Comparison of ENCODE assay signal across 1 cellular context in the genomic region with DNA sequence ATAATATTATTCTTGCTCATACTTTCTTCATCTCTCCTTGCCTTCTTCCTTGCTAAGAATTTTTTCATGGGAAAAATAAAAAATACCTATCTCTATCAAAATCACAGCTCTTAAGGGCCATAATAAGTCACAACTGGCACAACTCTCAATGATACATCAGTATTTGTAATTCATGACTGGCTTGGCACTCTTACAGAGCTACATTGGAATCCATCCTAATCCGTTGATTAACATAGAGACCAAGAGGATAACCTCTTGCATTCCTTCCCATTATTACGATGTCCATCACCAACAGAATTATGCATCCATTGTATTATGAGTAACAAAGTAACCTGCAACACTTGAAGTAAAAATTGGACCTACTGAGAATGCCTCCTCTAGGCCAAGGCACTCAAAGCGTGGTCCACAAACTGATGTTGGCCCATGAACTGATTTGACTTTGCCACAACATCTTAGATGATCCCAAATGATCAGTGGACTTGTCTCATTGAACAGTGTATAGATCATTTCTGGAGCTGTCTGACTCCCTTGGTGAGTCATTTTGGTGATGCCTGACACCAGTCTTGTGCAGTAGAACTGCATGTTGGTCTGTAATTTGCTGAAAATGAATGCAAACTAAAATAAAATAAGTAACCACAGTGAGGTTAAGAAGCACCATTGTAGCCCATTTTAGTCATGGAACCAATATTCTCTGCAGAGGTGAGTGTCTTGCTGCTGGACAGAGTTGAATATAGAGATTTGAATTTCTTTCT.
TF ChIP-seq lines count a peak whose summit lies in the region.

No MANE protein-coding gene starts in this region.

TF ChIP-seq in A549, 52 proteins besides CTCF, POLR2A, EP300 and RAD21:
- no peak for TF ChIP-seq ATOH8 (CRISPR knock-in tag; IDR thresholded peaks at IDR 0.05; ENCODE audit: low read depth)
- no peak for TF ChIP-seq JUN (IDR thresholded peaks at IDR 0.05)
- no peak for TF ChIP-seq ZC3H11A (IDR thresholded peaks at IDR 0.05)
- no peak for TF ChIP-seq ZSCAN20 (CRISPR knock-in tag; IDR thresholded peaks at IDR 0.05)
- no peak for TF ChIP-seq CHD4 (IDR thresholded peaks at IDR 0.05; ENCODE audit: borderline replicate concordance)
- TF ChIP-seq FOSL2 (IDR thresholded peaks at IDR 0.05) = no peak
- TF ChIP-seq FOSL2 (CRISPR knock-in tag; IDR thresholded peaks at IDR 0.05) = no peak
- no peak for TF ChIP-seq SMC3 (IDR thresholded peaks at IDR 0.05)
- TF ChIP-seq ZFP36 (IDR thresholded peaks at IDR 0.05; ENCODE audit: borderline replicate concordance, partially characterized antibody) = no peak
- no peak for TF ChIP-seq NFE2L2 (conservative IDR thresholded peaks at IDR 0.05; ENCODE audit: low read length)
- TF ChIP-seq MAX (IDR thresholded peaks at IDR 0.05) = no peak
- TF ChIP-seq, protein P1, sequence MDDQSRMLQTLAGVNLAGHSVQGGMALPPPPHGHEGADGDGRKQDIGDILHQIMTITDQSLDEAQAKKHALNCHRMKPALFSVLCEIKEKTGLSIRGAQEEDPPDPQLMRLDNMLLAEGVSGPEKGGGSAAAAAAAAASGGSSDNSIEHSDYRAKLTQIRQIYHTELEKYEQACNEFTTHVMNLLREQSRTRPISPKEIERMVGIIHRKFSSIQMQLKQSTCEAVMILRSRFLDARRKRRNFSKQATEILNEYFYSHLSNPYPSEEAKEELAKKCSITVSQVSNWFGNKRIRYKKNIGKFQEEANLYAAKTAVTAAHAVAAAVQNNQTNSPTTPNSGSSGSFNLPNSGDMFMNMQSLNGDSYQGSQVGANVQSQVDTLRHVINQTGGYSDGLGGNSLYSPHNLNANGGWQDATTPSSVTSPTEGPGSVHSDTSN (IDR thresholded peaks at IDR 0.05) = no peak
- no peak for TF ChIP-seq EHF (CRISPR knock-in tag; IDR thresholded peaks at IDR 0.05)
- TF ChIP-seq PHF8 (IDR thresholded peaks at IDR 0.05; ENCODE audit: borderline replicate concordance, low read depth) = no peak
- no peak for TF ChIP-seq RCOR1 (IDR thresholded peaks at IDR 0.05; ENCODE audit: low read depth, low read length)
- no peak for TF ChIP-seq HEYL (CRISPR knock-in tag; IDR thresholded peaks at IDR 0.05)
- no peak for TF ChIP-seq RARB (CRISPR knock-in tag; IDR thresholded peaks at IDR 0.05)
- no peak for TF ChIP-seq SREBF2 (IDR thresholded peaks at IDR 0.05)
- TF ChIP-seq CBX8 (IDR thresholded peaks at IDR 0.05) = no peak
